ENCODE assay signal across 1 cellular context in the genomic region with DNA sequence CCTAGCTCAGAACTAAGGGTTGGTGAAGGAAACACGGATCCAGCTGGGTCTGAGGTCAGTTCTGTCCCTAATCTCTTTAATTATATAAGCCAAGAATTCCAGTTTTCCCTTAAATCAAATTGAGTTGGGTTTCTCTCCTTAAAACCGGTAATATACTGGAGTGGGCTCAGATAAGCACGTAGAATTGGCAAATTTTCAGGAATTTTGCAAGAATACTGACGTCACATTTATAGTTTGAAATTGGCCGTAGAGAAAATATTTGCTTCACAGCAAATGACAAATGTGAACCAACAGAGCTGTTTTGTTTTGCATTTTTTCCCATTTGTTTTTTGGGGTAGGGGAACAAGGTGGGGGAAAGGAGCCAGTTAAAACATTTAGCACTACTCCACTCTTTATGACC.
TF ChIP-seq lines count a peak whose summit lies in the region.

No MANE protein-coding gene starts in this region.

TF ChIP-seq in SK-N-SH, 30 proteins besides CTCF, POLR2A, EP300 and RAD21 (continued from another document):
- no peak for TF ChIP-seq SMC3 (IDR thresholded peaks at IDR 0.05; ENCODE audit: low read depth, low read length)
- TF ChIP-seq EZH2phosphoT487 (IDR thresholded peaks at IDR 0.05; ENCODE audit: borderline replicate concordance, low read depth) = no peak
- no peak for TF ChIP-seq SIN3A (IDR thresholded peaks at IDR 0.05; ENCODE audit: borderline replicate concordance, low read depth, low read length)
- no peak for TF ChIP-seq GATA2 (CRISPR knock-in tag; IDR thresholded peaks at IDR 0.05)
- TF ChIP-seq, protein P1, sequence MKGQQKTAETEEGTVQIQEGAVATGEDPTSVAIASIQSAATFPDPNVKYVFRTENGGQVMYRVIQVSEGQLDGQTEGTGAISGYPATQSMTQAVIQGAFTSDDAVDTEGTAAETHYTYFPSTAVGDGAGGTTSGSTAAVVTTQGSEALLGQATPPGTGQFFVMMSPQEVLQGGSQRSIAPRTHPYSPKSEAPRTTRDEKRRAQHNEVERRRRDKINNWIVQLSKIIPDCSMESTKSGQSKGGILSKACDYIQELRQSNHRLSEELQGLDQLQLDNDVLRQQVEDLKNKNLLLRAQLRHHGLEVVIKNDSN (IDR thresholded peaks at IDR 0.05; ENCODE audit: borderline replicate concordance, low read depth) = no peak
- TF ChIP-seq ELF1 (IDR thresholded peaks at IDR 0.05) = no peak
